ENCODE assay signal across 14 cellular contexts in genomic region chr14:20759465-20759864, GRCh38. TPM values are rescaled to one million over a fixed set of nuclear protein-coding genes. Genes with fewer than 3 reads are reported as not detected.
"Had no signal": no experiment of that assay in that cellular context is flagged by ENCODE, and none has a peak within 500 bp of the region (broad histone marks: within the 10 kb centered on the region; RNA-seq: fewer than 3 reads in every experiment).

No MANE protein-coding gene starts in this region.

RNA-seq across cellular contexts. Expression of gene EDDM3B, which starts 8.7 kb away (rescaled TPM):
- total RNA-seq: activated B cell treated with CpG ODN at 0.5 μM for 24 hours; activated CD4-positive, alpha-beta memory T cell treated with anti-CD3 and anti-CD28 coated beads for 36 hours; activated CD4-positive, alpha-beta memory T cell treated with anti-CD3 and anti-CD28 coated beads, Interleukin-2, amount 10 ng/mL, durations not matched to agents 7 days and 5 days; activated CD4-positive, alpha-beta T cell treated with anti-CD3 and anti-CD28 coated beads for 36 hours; activated CD4-positive, alpha-beta T cell treated with anti-CD3 and anti-CD28 coated beads, Interleukin-2, amount 10 ng/mL, durations not matched to agents 24 days and 14 days; activated CD4-positive, alpha-beta T cell treated with anti-CD3 and anti-CD28 coated beads, Interleukin-2, amount 10 ng/mL, durations not matched to agents 7 days and 5 days; activated CD8-positive, alpha-beta memory T cell treated with anti-CD3 and anti-CD28 coated beads for 36 hours; activated CD8-positive, alpha-beta memory T cell treated with anti-CD3 and anti-CD28 coated beads, Interleukin-2, amount 10 ng/mL, durations not matched to agents 7 days and 5 days; activated CD8-positive, alpha-beta T cell treated with anti-CD3 and anti-CD28 coated beads for 36 hours; activated CD8-positive, alpha-beta T cell treated with anti-CD3 and anti-CD28 coated beads, Interleukin-2, amount 10 ng/mL, durations not matched to agents 7 days and 5 days; T-helper 1 cell treated with Interleukin-12 subunit alpha and Interleukin-12 subunit beta and Interleukin-4 antibody, amounts not matched to agents 30 ng/mL and 1 ng/mL, for 36 hours; T-helper 17 cell; T-helper 2 cell treated with Interferon-gamma antibody and Interleukin-4, amounts not matched to agents 100 ng/mL and 5 ng/mL, for 36 hours; WTC11 had no signal

RNA-seq across cellular contexts. Expression of gene EDDM3A, which starts 13.8 kb away (rescaled TPM):
- total RNA-seq: activated B cell treated with CpG ODN at 0.5 μM for 24 hours; activated CD4-positive, alpha-beta memory T cell treated with anti-CD3 and anti-CD28 coated beads for 36 hours; activated CD4-positive, alpha-beta memory T cell treated with anti-CD3 and anti-CD28 coated beads, Interleukin-2, amount 10 ng/mL, durations not matched to agents 7 days and 5 days; activated CD4-positive, alpha-beta T cell treated with anti-CD3 and anti-CD28 coated beads for 36 hours; activated CD4-positive, alpha-beta T cell treated with anti-CD3 and anti-CD28 coated beads, Interleukin-2, amount 10 ng/mL, durations not matched to agents 24 days and 14 days; activated CD4-positive, alpha-beta T cell treated with anti-CD3 and anti-CD28 coated beads, Interleukin-2, amount 10 ng/mL, durations not matched to agents 7 days and 5 days; activated CD8-positive, alpha-beta memory T cell treated with anti-CD3 and anti-CD28 coated beads for 36 hours; activated CD8-positive, alpha-beta memory T cell treated with anti-CD3 and anti-CD28 coated beads, Interleukin-2, amount 10 ng/mL, durations not matched to agents 7 days and 5 days; activated CD8-positive, alpha-beta T cell treated with anti-CD3 and anti-CD28 coated beads for 36 hours; activated CD8-positive, alpha-beta T cell treated with anti-CD3 and anti-CD28 coated beads, Interleukin-2, amount 10 ng/mL, durations not matched to agents 7 days and 5 days; T-helper 1 cell treated with Interleukin-12 subunit alpha and Interleukin-12 subunit beta and Interleukin-4 antibody, amounts not matched to agents 30 ng/mL and 1 ng/mL, for 36 hours; T-helper 17 cell; T-helper 2 cell treated with Interferon-gamma antibody and Interleukin-4, amounts not matched to agents 100 ng/mL and 5 ng/mL, for 36 hours had no signal

RNA-seq across cellular contexts. Expression of gene RNASE1, which starts 43.2 kb away (rescaled TPM):
- total RNA-seq: activated B cell treated with CpG ODN at 0.5 μM for 24 hours; activated CD4-positive, alpha-beta memory T cell treated with anti-CD3 and anti-CD28 coated beads for 36 hours; activated CD4-positive, alpha-beta memory T cell treated with anti-CD3 and anti-CD28 coated beads, Interleukin-2, amount 10 ng/mL, durations not matched to agents 7 days and 5 days; activated CD4-positive, alpha-beta T cell treated with anti-CD3 and anti-CD28 coated beads for 36 hours; activated CD4-positive, alpha-beta T cell treated with anti-CD3 and anti-CD28 coated beads, Interleukin-2, amount 10 ng/mL, durations not matched to agents 24 days and 14 days; activated CD4-positive, alpha-beta T cell treated with anti-CD3 and anti-CD28 coated beads, Interleukin-2, amount 10 ng/mL, durations not matched to agents 7 days and 5 days; activated CD8-positive, alpha-beta memory T cell treated with anti-CD3 and anti-CD28 coated beads for 36 hours; activated CD8-positive, alpha-beta memory T cell treated with anti-CD3 and anti-CD28 coated beads, Interleukin-2, amount 10 ng/mL, durations not matched to agents 7 days and 5 days; activated CD8-positive, alpha-beta T cell treated with anti-CD3 and anti-CD28 coated beads for 36 hours; activated CD8-positive, alpha-beta T cell treated with anti-CD3 and anti-CD28 coated beads, Interleukin-2, amount 10 ng/mL, durations not matched to agents 7 days and 5 days; T-helper 1 cell treated with Interleukin-12 subunit alpha and Interleukin-12 subunit beta and Interleukin-4 antibody, amounts not matched to agents 30 ng/mL and 1 ng/mL, for 36 hours; T-helper 17 cell; T-helper 2 cell treated with Interferon-gamma antibody and Interleukin-4, amounts not matched to agents 100 ng/mL and 5 ng/mL, for 36 hours had no signal
